27 cellular contexts compared by ENCODE assay signal in the genomic region with DNA sequence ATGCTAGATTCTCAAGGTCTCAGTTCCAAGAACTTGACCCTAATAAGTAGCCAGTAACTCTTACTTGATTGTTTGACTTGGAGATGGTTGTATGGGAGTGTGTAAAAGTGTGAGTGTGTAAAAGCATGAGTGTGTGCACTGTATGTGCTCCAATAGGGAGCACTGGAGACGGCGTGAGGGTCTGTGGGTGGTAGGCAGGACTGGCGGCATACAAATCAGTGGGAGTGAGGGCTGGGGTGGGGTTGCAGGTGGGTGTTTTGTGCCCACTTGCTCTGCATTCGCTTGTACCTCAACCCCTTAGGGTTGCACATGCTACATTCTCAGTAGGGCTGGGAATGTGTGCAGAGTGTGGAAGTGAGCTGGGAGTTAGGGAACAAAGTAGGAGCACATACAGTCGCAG.
"Had no signal": no experiment of that assay in that cellular context is flagged by ENCODE, and none has a peak within 500 bp of the region (broad histone marks: within the 10 kb centered on the region; RNA-seq: fewer than 3 reads in every experiment).

No MANE protein-coding gene starts in this region.

- H3K4me3 ChIP-seq: dorsolateral prefrontal cortex, esophagus muscularis mucosa, gastrocnemius medialis, heart left ventricle had no signal

- H3K27ac ChIP-seq: dorsolateral prefrontal cortex, esophagus muscularis mucosa, foreskin keratinocyte, gastrocnemius medialis, heart left ventricle had no signal

- H3K4me3 Mint-ChIP-seq: activated CD8-positive, alpha-beta T cell treated with anti-CD3 and anti-CD28 coated beads for 36 hours; activated naive CD4-positive, alpha-beta T cell treated with anti-CD3 and anti-CD28 coated beads, Interleukin-2, amount 10 ng/mL, durations not matched to agents 7 days and 5 days; activated naive CD8-positive, alpha-beta T cell treated with anti-CD3 and anti-CD28 coated beads, Interleukin-2, amount 10 ng/mL, durations not matched to agents 7 days and 5 days; activated T-cell treated with anti-CD3 and anti-CD28 coated beads, Interleukin-2, amount 50 U/mL, for 24 hours; activated T-cell treated with anti-CD3 and anti-CD28 coated beads, Interleukin-2, amount 50 U/mL, for 72 hours; dendritic cell treated with granulocyte-macrophage colony-stimulating factor and Interleukin-4, amounts not matched to agents 40 ng/mL and 50 ng/mL, for 4 days had no signal

- H3K27ac Mint-ChIP-seq: activated CD8-positive, alpha-beta T cell treated with anti-CD3 and anti-CD28 coated beads for 36 hours; activated naive CD4-positive, alpha-beta T cell treated with anti-CD3 and anti-CD28 coated beads, Interleukin-2, amount 10 ng/mL, durations not matched to agents 7 days and 5 days; activated naive CD4-positive, alpha-beta T cell treated with anti-CD3 and anti-CD28 coated beads, Interleukin-2, amount 50 U/mL, for 72 hours; activated naive CD8-positive, alpha-beta T cell treated with anti-CD3 and anti-CD28 coated beads, Interleukin-2, amount 10 ng/mL, durations not matched to agents 7 days and 5 days; activated T-cell treated with anti-CD3 and anti-CD28 coated beads, Interleukin-2, amount 50 U/mL, for 24 hours; activated T-cell treated with anti-CD3 and anti-CD28 coated beads, Interleukin-2, amount 50 U/mL, for 72 hours had no signal

- H3K9me3 Mint-ChIP-seq: activated CD8-positive, alpha-beta T cell treated with anti-CD3 and anti-CD28 coated beads for 36 hours; activated naive CD4-positive, alpha-beta T cell treated with anti-CD3 and anti-CD28 coated beads, Interleukin-2, amount 10 ng/mL, durations not matched to agents 7 days and 5 days; activated naive CD4-positive, alpha-beta T cell treated with anti-CD3 and anti-CD28 coated beads, Interleukin-2, amount 50 U/mL, for 72 hours; activated naive CD8-positive, alpha-beta T cell treated with anti-CD3 and anti-CD28 coated beads, Interleukin-2, amount 10 ng/mL, durations not matched to agents 7 days and 5 days; activated T-cell treated with anti-CD3 and anti-CD28 coated beads, Interleukin-2, amount 50 U/mL, for 24 hours; activated T-cell treated with anti-CD3 and anti-CD28 coated beads, Interleukin-2, amount 50 U/mL, for 72 hours; dendritic cell treated with granulocyte-macrophage colony-stimulating factor and Interleukin-4, amounts not matched to agents 40 ng/mL and 50 ng/mL, for 4 days had no signal

- H3K4me1 Mint-ChIP-seq: activated naive CD4-positive, alpha-beta T cell treated with anti-CD3 and anti-CD28 coated beads, Interleukin-2, amount 10 ng/mL, durations not matched to agents 7 days and 5 days; activated naive CD8-positive, alpha-beta T cell treated with anti-CD3 and anti-CD28 coated beads, Interleukin-2, amount 10 ng/mL, durations not matched to agents 7 days and 5 days had no signal

- ATAC-seq: activated CD8-positive, alpha-beta T cell treated with anti-CD3 and anti-CD28 coated beads for 36 hours; activated naive CD4-positive, alpha-beta T cell treated with anti-CD3 and anti-CD28 coated beads, Interleukin-2, amount 50 U/mL, for 72 hours; activated T-cell treated with anti-CD3 and anti-CD28 coated beads, Interleukin-2, amount 50 U/mL, for 72 hours; foreskin keratinocyte; gastrocnemius medialis; heart left ventricle had no signal

- H3K36me3 ChIP-seq: esophagus muscularis mucosa, gastrocnemius medialis, heart left ventricle had no signal

- DNase-seq: activated CD4-positive, alpha-beta T cell treated with anti-CD3 and anti-CD28 coated beads for 4 hours; activated CD4-positive, alpha-beta T cell treated with anti-CD3 and anti-CD28 coated beads, Interleukin-2, amount 50 U/mL, for 1 hour; activated CD4-positive, alpha-beta T cell treated with anti-CD3 and anti-CD28 coated beads, Interleukin-2, amount 50 U/mL, for 48 hours; activated CD4-positive, CD25-positive, alpha-beta regulatory T cell; activated CD4-positive, CD25-positive, alpha-beta regulatory T cell treated with anti-CD3 and anti-CD28 coated beads, Interleukin-2, amount 50 U/mL, for 72 hours; activated CD8-positive, alpha-beta memory T cell treated with anti-CD3 and anti-CD28 coated beads for 24 hours; activated CD8-positive, alpha-beta memory T cell treated with anti-CD3 and anti-CD28 coated beads, Interleukin-2, amount 50 U/mL, for 48 hours; activated CD8-positive, alpha-beta T cell treated with anti-CD3 and anti-CD28 coated beads for 36 hours; activated gamma-delta T cell; activated naive CD4-positive, alpha-beta T cell; activated naive CD4-positive, alpha-beta T cell treated with anti-CD3 and anti-CD28 coated beads, Interleukin-2, amount 10 ng/mL, durations not matched to agents 7 days and 5 days; activated naive CD8-positive, alpha-beta T cell treated with anti-CD3 and anti-CD28 coated beads, Interleukin-2, amount 10 ng/mL, durations not matched to agents 7 days and 5 days; activated T-cell treated with anti-CD3 and anti-CD28 coated beads for 4 hours; activated T-cell treated with anti-CD3 and anti-CD28 coated beads, Interleukin-2, amount 50 U/mL, for 24 hours; activated T-cell treated with anti-CD3 and anti-CD28 coated beads, Interleukin-2, amount 50 U/mL, for 72 hours; caudate nucleus; dorsolateral prefrontal cortex; effector memory CD4-positive, alpha-beta T cell; erythroblast; foreskin keratinocyte; gastrocnemius medialis; glutamatergic neuron; heart left ventricle; T-helper 2 cell had no signal

- H3K9me3 ChIP-seq: gastrocnemius medialis had no signal

- H3K4me1 ChIP-seq: foreskin keratinocyte, gastrocnemius medialis, heart left ventricle had no signal

- H3K36me3 Mint-ChIP-seq: activated naive CD4-positive, alpha-beta T cell treated with anti-CD3 and anti-CD28 coated beads, Interleukin-2, amount 10 ng/mL, durations not matched to agents 7 days and 5 days; activated naive CD4-positive, alpha-beta T cell treated with anti-CD3 and anti-CD28 coated beads, Interleukin-2, amount 50 U/mL, for 72 hours; activated naive CD8-positive, alpha-beta T cell treated with anti-CD3 and anti-CD28 coated beads, Interleukin-2, amount 10 ng/mL, durations not matched to agents 7 days and 5 days had no signal
